28 cellular contexts compared by ENCODE assay signal in the genomic region with DNA sequence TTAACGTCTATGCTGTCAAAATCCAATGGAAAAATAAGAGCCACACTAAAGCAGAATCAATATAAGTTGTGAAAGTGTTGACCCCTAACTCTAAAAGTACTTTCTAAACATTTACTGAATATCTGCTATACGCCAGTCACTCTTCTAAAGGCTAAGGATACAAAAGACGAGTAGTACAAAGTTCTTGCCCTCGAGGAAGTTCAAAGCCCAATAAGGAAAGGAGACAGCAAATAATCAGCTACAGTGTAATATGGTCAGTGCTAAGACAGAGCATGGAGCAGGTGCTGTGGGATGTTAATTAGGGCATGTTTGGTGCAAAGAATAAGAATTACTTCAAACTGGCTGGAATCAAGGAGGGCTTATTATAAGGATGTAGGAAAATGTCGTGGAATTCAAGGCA. TPM values are rescaled to one million over a fixed set of nuclear protein-coding genes. Genes with fewer than 3 reads are reported as not detected.
"Had no signal": no experiment of that assay in that cellular context is flagged by ENCODE, and none has a peak within 500 bp of the region (broad histone marks: within the 10 kb centered on the region; RNA-seq: fewer than 3 reads in every experiment).

No MANE protein-coding gene starts in this region.

- H3K9me3 ChIP-seq: ovary, psoas muscle, right lobe of liver, sigmoid colon, spleen, suprapubic skin, testis, transverse colon, upper lobe of right lung, uterus had no signal

- H3K27me3 ChIP-seq: neural progenitor cell, ovary, right lobe of liver, sigmoid colon, suprapubic skin, testis, tibial artery, transverse colon, uterus had no signal

- H3K4me3 ChIP-seq: neural progenitor cell, ovary, psoas muscle, right lobe of liver, sigmoid colon, smooth muscle cell, spleen, suprapubic skin, testis, tibial artery, transverse colon, upper lobe of right lung, uterus had no signal

- ATAC-seq: natural killer cell; psoas muscle; right cardiac atrium; right lobe of liver; stimulated activated memory B cell treated with anti-CD40 and anti-IgM and Interleukin-4, amounts not matched to agents 10 μg/mL and 1 μg/mL and 100 μg/mL, for 72 hours; stimulated activated naive CD8-positive, alpha-beta T cell treated with anti-CD3 and anti-CD28 coated beads, Interleukin-15, amount 100 ng/mL, for 72 hours; stimulated activated naive CD8-positive, alpha-beta T cell treated with anti-CD3 and anti-CD28 coated beads, Interleukin-15, Interleukin-2, amounts not matched to agents 100 U/mL and 50 U/mL, for 24 hours; upper lobe of right lung had no signal

- H3K4me1 ChIP-seq: parathyroid adenoma, psoas muscle, right lobe of liver, sigmoid colon, spleen, suprapubic skin, testis, tibial artery, upper lobe of right lung, uterus had no signal

- H3K36me3 ChIP-seq: neural progenitor cell, ovary, right lobe of liver, sigmoid colon, spleen, suprapubic skin, tibial artery, transverse colon, upper lobe of right lung, uterus had no signal

- DNase-seq: natural killer cell; occipital lobe; ovary; posterior cingulate gyrus; psoas muscle; right cardiac atrium; right lobe of liver; sigmoid colon; spleen; stimulated activated CD4-positive, alpha-beta T cell treated with anti-CD3 and anti-CD28 coated beads, Interleukin-12 subunit alpha, Interleukin-12 subunit beta, amount 100 ng/mL, for 4 hours; stimulated activated CD4-positive, alpha-beta T cell treated with anti-CD3 and anti-CD28 coated beads, Interleukin-1b, Interleukin-23, amount 100 ng/mL, for 48 hours; stimulated activated CD4-positive, alpha-beta T cell treated with anti-CD3 and anti-CD28 coated beads, Interleukin-4, amount 100 ng/mL, for 1 hour; stimulated activated CD4-positive, alpha-beta T cell treated with anti-CD3 and anti-CD28 coated beads, Interleukin-4, amount 100 ng/mL, for 4 hours; stimulated activated CD8-positive, alpha-beta memory T cell treated with anti-CD3 and anti-CD28 coated beads, Interleukin-4, amount 100 ng/mL, for 48 hours; stimulated activated naive CD4-positive, alpha-beta T cell; stimulated activated naive CD8-positive, alpha-beta T cell treated with anti-CD3 and anti-CD28 coated beads, Interleukin-15, amount 100 ng/mL, for 72 hours; stimulated activated naive CD8-positive, alpha-beta T cell treated with anti-CD3 and anti-CD28 coated beads, Interleukin-15, Interleukin-2, amounts not matched to agents 100 U/mL and 50 U/mL, for 24 hours; substantia nigra; testis; tibial artery; transverse colon; upper lobe of right lung; uterus had no signal

RNA-seq across cellular contexts. Expression of gene TMEM150C, which starts 31.6 kb away (rescaled TPM):
- total RNA-seq: natural killer cell had no signal
